ENCODE assay signal across 25 cellular contexts in the genomic region with DNA sequence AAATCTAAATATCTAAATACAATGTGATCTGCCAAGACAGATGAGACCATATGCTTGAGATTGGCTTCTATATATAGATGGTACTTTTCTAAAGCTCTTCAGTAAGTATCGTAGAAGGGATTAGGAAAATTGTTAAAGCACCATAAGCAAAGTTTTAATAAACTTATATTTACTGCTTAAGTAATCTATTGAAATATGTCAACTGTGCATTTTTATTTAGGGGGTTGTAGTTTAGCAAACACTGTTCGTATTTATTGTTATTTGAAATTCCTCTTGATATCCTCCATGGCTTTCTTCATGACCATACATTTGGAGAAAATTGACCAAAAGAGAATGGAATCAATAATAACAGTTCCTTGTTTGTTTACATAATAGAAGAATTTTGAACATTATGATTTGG.
"Had no signal": no experiment of that assay in that cellular context is flagged by ENCODE, and none has a peak within 500 bp of the region (broad histone marks: within the 10 kb centered on the region; RNA-seq: fewer than 3 reads in every experiment).

No MANE protein-coding gene starts in this region.

- H3K27me3 ChIP-seq: dorsolateral prefrontal cortex, esophagus muscularis mucosa, foreskin keratinocyte, gastroesophageal sphincter, heart left ventricle, hepatocyte had no signal

- H3K4me1 ChIP-seq: esophagus muscularis mucosa, foreskin keratinocyte, gastroesophageal sphincter, heart left ventricle, lower lobe of right lung had no signal

- FAIRE-seq: endothelial cell of umbilical vein, frontal cortex, kidney had no signal

- H2AFZ ChIP-seq: hepatocyte had no signal

- H3K27ac ChIP-seq: coronary artery, dorsolateral prefrontal cortex, esophagus muscularis mucosa, foreskin keratinocyte, gastroesophageal sphincter, heart left ventricle, hepatocyte, left ventricle myocardium inferior, lower lobe of right lung had no signal

- ATAC-seq: foreskin keratinocyte; gastroesophageal sphincter; heart left ventricle; left colon; left lobe of liver; lower lobe of right lung; mucosa of descending colon; naive thymus-derived CD8-positive, alpha-beta T cell had no signal

- H3K79me2 ChIP-seq: hepatocyte had no signal

- H3K9me3 ChIP-seq: esophagus muscularis mucosa, gastroesophageal sphincter, heart left ventricle, left ventricle myocardium inferior, lower lobe of right lung, mucosa of descending colon had no signal

- H3K4me2 ChIP-seq: hepatocyte had no signal

- DNase-seq: dermis blood vessel endothelial cell; dorsolateral prefrontal cortex; effector CD4-positive, alpha-beta T cell; effector memory CD4-positive, alpha-beta T cell; foreskin keratinocyte; heart left ventricle; hypothalamus; immature natural killer cell; islet precursor cell; kidney; kidney glomerular epithelial cell; left colon; left ventricle myocardium inferior; lower lobe of right lung; mesenchymal stem cell; mucosa of descending colon; naive B cell; naive thymus-derived CD8-positive, alpha-beta T cell had no signal

- H3K4me3 ChIP-seq: coronary artery, dorsolateral prefrontal cortex, esophagus muscularis mucosa, gastroesophageal sphincter, heart left ventricle, hepatocyte, left ventricle myocardium inferior, lower lobe of right lung, mucosa of descending colon had no signal
